Comparison of ENCODE assay signal across 27 cellular contexts in genomic region chr10:8898745-8899330, GRCh38.
"Had no signal": no experiment of that assay in that cellular context is flagged by ENCODE, and none has a peak within 500 bp of the region (broad histone marks: within the 10 kb centered on the region; RNA-seq: fewer than 3 reads in every experiment).

No MANE protein-coding gene starts in this region.

- H3K27ac ChIP-seq: brain microvascular endothelial cell, heart left ventricle, neural progenitor cell, right atrium auricular region, testis, transverse colon, VCaP had no signal

- H3K4me1 Mint-ChIP-seq: activated CD4-positive, alpha-beta T cell treated with anti-CD3 and anti-CD28 coated beads, Interleukin-2, amount 10 ng/mL, durations not matched to agents 24 days and 14 days; immature natural killer cell; natural killer cell; neural progenitor cell; stimulated activated memory B cell treated with anti-CD40 and anti-IgM and Interleukin-4, amounts not matched to agents 10 μg/mL and 1 μg/mL and 100 μg/mL, for 72 hours had no signal

- H3K36me3 Mint-ChIP-seq: immature natural killer cell; natural killer cell; neural progenitor cell; stimulated activated memory B cell treated with anti-CD40 and anti-IgM and Interleukin-4, amounts not matched to agents 10 μg/mL and 1 μg/mL and 100 μg/mL, for 72 hours had no signal

- H3K4me1 ChIP-seq: heart left ventricle, right atrium auricular region, testis, transverse colon had no signal

- H3K27me3 Mint-ChIP-seq: activated CD4-positive, alpha-beta T cell treated with anti-CD3 and anti-CD28 coated beads, Interleukin-2, amount 10 ng/mL, durations not matched to agents 24 days and 14 days; activated CD8-positive, alpha-beta T cell treated with anti-CD3 and anti-CD28 coated beads for 36 hours; stimulated activated memory B cell treated with anti-CD40 and anti-IgM and Interleukin-4, amounts not matched to agents 10 μg/mL and 1 μg/mL and 100 μg/mL, for 72 hours had no signal

- H3K4me3 ChIP-seq: heart left ventricle, neural progenitor cell, right atrium auricular region, smooth muscle cell, testis, transverse colon had no signal

- H3K4me3 Mint-ChIP-seq: activated CD4-positive, alpha-beta T cell treated with anti-CD3 and anti-CD28 coated beads, Interleukin-2, amount 10 ng/mL, durations not matched to agents 24 days and 14 days; activated CD8-positive, alpha-beta T cell treated with anti-CD3 and anti-CD28 coated beads for 36 hours; activated naive CD4-positive, alpha-beta T cell treated with anti-CD3 and anti-CD28 coated beads for 36 hours; activated T-helper 1 cell treated with anti-CD3 and anti-CD28 coated beads, Interleukin-12 subunit alpha, Interleukin-12 subunit beta, Interleukin-2, Interleukin-4 antibody, amounts not matched to agents 30 ng/mL and 10 ng/mL and 1 ng/mL, durations not matched to agents 14 hours and 24 hours and 36 hours; immature natural killer cell; natural killer cell; neural progenitor cell; stimulated activated memory B cell treated with anti-CD40 and anti-IgM and Interleukin-4, amounts not matched to agents 10 μg/mL and 1 μg/mL and 100 μg/mL, for 72 hours had no signal

- ATAC-seq: activated CD8-positive, alpha-beta T cell treated with anti-CD3 and anti-CD28 coated beads for 36 hours; esophagus mucosa; heart left ventricle; natural killer cell; stimulated activated memory B cell treated with anti-CD40 and anti-IgM and Interleukin-4, amounts not matched to agents 10 μg/mL and 1 μg/mL and 100 μg/mL, for 72 hours had no signal

- H3K36me3 ChIP-seq: brain microvascular endothelial cell, heart left ventricle, neural progenitor cell, right atrium auricular region, transverse colon had no signal

- H3K27ac Mint-ChIP-seq: activated CD4-positive, alpha-beta T cell treated with anti-CD3 and anti-CD28 coated beads, Interleukin-2, amount 10 ng/mL, durations not matched to agents 24 days and 14 days; activated CD8-positive, alpha-beta T cell treated with anti-CD3 and anti-CD28 coated beads for 36 hours; activated naive CD4-positive, alpha-beta T cell treated with anti-CD3 and anti-CD28 coated beads for 36 hours; activated T-helper 1 cell treated with anti-CD3 and anti-CD28 coated beads, Interleukin-12 subunit alpha, Interleukin-12 subunit beta, Interleukin-2, Interleukin-4 antibody, amounts not matched to agents 30 ng/mL and 10 ng/mL and 1 ng/mL, durations not matched to agents 14 hours and 24 hours and 36 hours; immature natural killer cell; natural killer cell; neural progenitor cell; stimulated activated memory B cell treated with anti-CD40 and anti-IgM and Interleukin-4, amounts not matched to agents 10 μg/mL and 1 μg/mL and 100 μg/mL, for 72 hours had no signal

- H3K9me3 Mint-ChIP-seq: activated CD8-positive, alpha-beta T cell treated with anti-CD3 and anti-CD28 coated beads for 36 hours; activated naive CD4-positive, alpha-beta T cell treated with anti-CD3 and anti-CD28 coated beads for 36 hours; activated T-helper 1 cell treated with anti-CD3 and anti-CD28 coated beads, Interleukin-12 subunit alpha, Interleukin-12 subunit beta, Interleukin-2, Interleukin-4 antibody, amounts not matched to agents 30 ng/mL and 10 ng/mL and 1 ng/mL, durations not matched to agents 14 hours and 24 hours and 36 hours; natural killer cell; neural progenitor cell; stimulated activated memory B cell treated with anti-CD40 and anti-IgM and Interleukin-4, amounts not matched to agents 10 μg/mL and 1 μg/mL and 100 μg/mL, for 72 hours had no signal

- H3K27me3 ChIP-seq: brain microvascular endothelial cell, neural progenitor cell, right atrium auricular region, testis, transverse colon had no signal

- H3K9me3 ChIP-seq: heart left ventricle, right atrium auricular region, testis, transverse colon had no signal

- DNase-seq: activated CD4-positive, alpha-beta T cell treated with anti-CD3 and anti-CD28 coated beads, Interleukin-2, amount 10 ng/mL, durations not matched to agents 24 days and 14 days; activated CD8-positive, alpha-beta T cell treated with anti-CD3 and anti-CD28 coated beads for 36 hours; activated effector memory CD4-positive, alpha-beta T cell treated with anti-CD3 and anti-CD28 coated beads, Interleukin-2, amount 50 U/mL, for 16 hours; activated naive CD4-positive, alpha-beta T cell treated with anti-CD3 and anti-CD28 coated beads for 36 hours; activated T-cell treated with anti-CD3 and anti-CD28 coated beads for 4 hours; amniotic stem cell; brain microvascular endothelial cell; cortex of kidney; foreskin fibroblast; heart left ventricle; hypothalamus; immature natural killer cell; midbrain; natural killer cell; stimulated activated CD4-positive, alpha-beta T cell treated with anti-CD3 and anti-CD28 coated beads, Interleukin-1b, Interleukin-23, amount 100 ng/mL, for 48 hours; stimulated activated CD4-positive, alpha-beta T cell treated with anti-CD3 and anti-CD28 coated beads, Interleukin-4, amount 100 ng/mL, for 4 hours; stimulated activated CD8-positive, alpha-beta memory T cell treated with anti-CD3 and anti-CD28 coated beads, Interleukin-4, amount 100 ng/mL, for 48 hours; T-helper 9 cell; testis; transverse colon had no signal
